ENCODE assay signal across 14 cellular contexts in genomic region chr10:97788552-97789442, GRCh38. TPM values are rescaled to one million over a fixed set of nuclear protein-coding genes. Genes with fewer than 3 reads are reported as not detected.
A peak's percentile ranks its signal among the peaks of the same experiment; 100 is the strongest.
DNase-seq lines count a peak whose midpoint lies in the region; ATAC-seq and TF ChIP-seq lines count a peak whose summit lies in the region.
"Had no signal": no experiment of that assay in that cellular context is flagged by ENCODE, and none has a peak within 500 bp of the region (broad histone marks: within the 10 kb centered on the region; RNA-seq: fewer than 3 reads in every experiment).

No MANE protein-coding gene starts in this region.

- H4K8ac ChIP-seq in neuronal stem cell (ENCODE audit: low read depth, low read length) = no peak overlapping the region

- no peak overlapping the region for H3K4me3 Mint-ChIP-seq in activated CD4-positive, alpha-beta memory T cell treated with anti-CD3 and anti-CD28 coated beads, Interleukin-2, amount 10 ng/mL, durations not matched to agents 7 days and 5 days

- H3K14ac ChIP-seq in neuronal stem cell (ENCODE audit: low read length) = no peak overlapping the region

- no CpG with 5 or more reads among the region's 22 CpGs for WGBS in neuronal stem cell (ENCODE audit: extremely low coverage in 2 of 2, insufficient read length in 2 of 2, insufficient replicate concordance in 1 of 2), 2 donors

- H3K36me3 ChIP-seq in right atrium auricular region (no peaks in the 10 kb centered on the region), neuronal stem cell (replicated peaks in 1 of 2; ENCODE audit: control insufficient read depth in 2 of 2, insufficient read depth in 2 of 2, low read length in 2 of 2) (no peaks in the 10 kb centered on the region)

- CTCF ChIA-PET in activated CD4-positive, alpha-beta memory T cell treated with anti-CD3 and anti-CD28 coated beads, Interleukin-2, amount 10 ng/mL, durations not matched to agents 7 days and 5 days (lab: Charles Lee) = interaction anchor here (7.0 kb wide), 1 partner anchor 82 kb away, joined by 184 read pairs; no protein-coding TSS in a partner anchor

- H3K9me3 Mint-ChIP-seq in activated CD4-positive, alpha-beta memory T cell treated with anti-CD3 and anti-CD28 coated beads, Interleukin-2, amount 10 ng/mL, durations not matched to agents 7 days and 5 days = no peaks in the 10 kb centered on the region
- H3K9me3 Mint-ChIP-seq: naive thymus-derived CD4-positive, alpha-beta T cell had no signal

- POLR2A ChIA-PET in activated CD4-positive, alpha-beta memory T cell treated with anti-CD3 and anti-CD28 coated beads, Interleukin-2, amount 10 ng/mL, durations not matched to agents 7 days and 5 days (lab: Charles Lee) = no interaction called here

- DNase-seq in ELR (ENCODE audit: low read depth) = peak; percentile 13
- peak; percentile 46 for DNase-seq in UCSD-AML1 (lab: John Stamatoyannopoulos, UW; ENCODE audit: unreplicated experiment)
- no peak for DNase-seq in right atrium auricular region (ENCODE audit: low spot score)
- no peak for DNase-seq in neuronal stem cell (ENCODE audit: low spot score)
- no peak for DNase-seq in activated CD4-positive, alpha-beta memory T cell treated with anti-CD3 and anti-CD28 coated beads, Interleukin-2, amount 10 ng/mL, durations not matched to agents 7 days and 5 days
- no peak for DNase-seq in SKM-1 (lab: John Stamatoyannopoulos, UW; ENCODE audit: unreplicated experiment)
- DNase-seq in SHP77 treated with DMSO at 0.1 percent for 48 hours (lab: John Stamatoyannopoulos, UW) = no peak
- DNase-seq: activated CD4-positive, CD25-positive, alpha-beta regulatory T cell; activated gamma-delta T cell treated with Interleukin-2 at 50 U/mL for 16 hours; naive thymus-derived CD4-positive, alpha-beta T cell; NCI-H1092 treated with DMSO at 0.1 percent for 48 hours; stimulated activated naive CD4-positive, alpha-beta T cell treated with Interleukin-2 at 50 U/mL for 16 hours had no signal

- no peak overlapping the region for H2BK5ac ChIP-seq in neuronal stem cell (ENCODE audit: low read length)

- H3K4me1 ChIP-seq in right atrium auricular region (peaks cover 3 to 55% of the 10 kb centered on the region in 2 donors), neuronal stem cell (ENCODE audit: control insufficient read depth in 2 of 2, insufficient read depth in 1 of 2, low read depth in 1 of 2, low read length in 2 of 2) (peaks cover 0 to 4% of the 10 kb centered on the region in 2 donors)

- H3K9me3 ChIP-seq in right atrium auricular region = no peaks in the 10 kb centered on the region
- H3K9me3 ChIP-seq in neuronal stem cell (replicated peaks in 1 of 2; ENCODE audit: control insufficient read depth in 2 of 2, insufficient read depth in 1 of 2, low read depth in 1 of 2, low read length in 2 of 2) = no peaks in the 10 kb centered on the region

- H3K27ac Mint-ChIP-seq in activated CD4-positive, alpha-beta memory T cell treated with anti-CD3 and anti-CD28 coated beads, Interleukin-2, amount 10 ng/mL, durations not matched to agents 7 days and 5 days = no peak overlapping the region
- H3K27ac Mint-ChIP-seq: naive thymus-derived CD4-positive, alpha-beta T cell had no signal

- no peak overlapping the region for H2AFZ ChIP-seq in neuronal stem cell (ENCODE audit: low read length)

- H3K4me3 ChIP-seq in right atrium auricular region (peak overlapping the region; percentile 17 to 29), neuronal stem cell (ENCODE audit: low read length in 2 of 2) (no peak overlapping the region)

- H3K79me1 ChIP-seq in neuronal stem cell (ENCODE audit: low read depth, low read length) = no peaks in the 10 kb centered on the region

- H2AK5ac ChIP-seq in neuronal stem cell (ENCODE audit: low read depth, low read length) = no peak overlapping the region

- no peak for ATAC-seq in GM21381 (IDR thresholded peaks at IDR 0.05; ENCODE audit: unreplicated experiment)
- ATAC-seq: naive thymus-derived CD4-positive, alpha-beta T cell had no signal

- H4K91ac ChIP-seq in neuronal stem cell (ENCODE audit: low read depth, low read length, poor library complexity) = no peak overlapping the region

- no peak overlapping the region for H2BK120ac ChIP-seq in neuronal stem cell (ENCODE audit: low read depth, low read length)

- H3K4me1 Mint-ChIP-seq in activated CD4-positive, alpha-beta memory T cell treated with anti-CD3 and anti-CD28 coated beads, Interleukin-2, amount 10 ng/mL, durations not matched to agents 7 days and 5 days = peaks cover 10% of the 10 kb centered on the region

- H3K4ac ChIP-seq in neuronal stem cell (ENCODE audit: low read length) = no peak overlapping the region

- H3K18ac ChIP-seq in neuronal stem cell (ENCODE audit: low read length) = no peak overlapping the region

- H3K36me3 Mint-ChIP-seq in activated CD4-positive, alpha-beta memory T cell treated with anti-CD3 and anti-CD28 coated beads, Interleukin-2, amount 10 ng/mL, durations not matched to agents 7 days and 5 days (ENCODE audit: low read depth) = no peaks in the 10 kb centered on the region
- H3K36me3 Mint-ChIP-seq: naive thymus-derived CD4-positive, alpha-beta T cell had no signal

- H3K27me3 ChIP-seq in right atrium auricular region (no peaks in the 10 kb centered on the region), neuronal stem cell (ENCODE audit: control insufficient read depth in 3 of 3, insufficient read depth in 3 of 3, low read depth in 1 of 3, low read length in 3 of 3) (peaks cover 0 to 19% (median 4%) of the 10 kb centered on the region in 3 experiments)

- peaks cover 15% of the 10 kb centered on the region for H3K27me3 Mint-ChIP-seq in activated CD4-positive, alpha-beta memory T cell treated with anti-CD3 and anti-CD28 coated beads, Interleukin-2, amount 10 ng/mL, durations not matched to agents 7 days and 5 days

- H3K27ac ChIP-seq in right atrium auricular region = peak overlapping the region; percentile 58 to 76
- H3K27ac ChIP-seq in neuronal stem cell (replicated peaks; ENCODE audit: low read length) = no peak overlapping the region

- peak overlapping the region; percentile 32 for H3K23ac ChIP-seq in neuronal stem cell (ENCODE audit: low read depth, low read length, poor library complexity)

- H3K9ac ChIP-seq in neuronal stem cell (ENCODE audit: low read depth, low read length, poor library complexity) = no peak overlapping the region

- no peak overlapping the region for H3K4me2 ChIP-seq in neuronal stem cell (ENCODE audit: insufficient read depth, low read length, poor library complexity, severe bottlenecking)

- no peak overlapping the region for H2BK12ac ChIP-seq in neuronal stem cell (ENCODE audit: low read length)

- peak in 1 of 2 donors; percentile 18 for TF ChIP-seq CTCF in right atrium auricular region (IDR thresholded peaks at IDR 0.05)

- H2BK15ac ChIP-seq in neuronal stem cell (ENCODE audit: low read length) = no peak overlapping the region

RNA-seq across cellular contexts. Expression of gene SFRP5, which starts 17.0 kb away (rescaled TPM):
- 100 to 1,000 TPM; 140 to 260 TPM for total RNA-seq in right atrium auricular region
- 0.06 TPM for polyA plus RNA-seq in neuronal stem cell (2013, experiment 1 of 2)
- polyA plus RNA-seq in neuronal stem cell (2013, experiment 2 of 2) = 0.07 TPM
- total RNA-seq in activated CD4-positive, alpha-beta memory T cell treated with anti-CD3 and anti-CD28 coated beads, Interleukin-2, amount 10 ng/mL, durations not matched to agents 7 days and 5 days = not detected
- total RNA-seq: glomerular endothelial cell had no signal

RNA-seq across cellular contexts. Expression of gene ZFYVE27, which starts 51.9 kb away (rescaled TPM):
- 10 to 100 TPM; 14.6 to 16.1 TPM for total RNA-seq in right atrium auricular region
- polyA plus RNA-seq in neuronal stem cell (2013, experiment 1 of 2) = 10.4 TPM
- 10.0 TPM for polyA plus RNA-seq in neuronal stem cell (2013, experiment 2 of 2)
- 10 to 100 TPM; 29.3 to 32.4 TPM for total RNA-seq in activated CD4-positive, alpha-beta memory T cell treated with anti-CD3 and anti-CD28 coated beads, Interleukin-2, amount 10 ng/mL, durations not matched to agents 7 days and 5 days

Comparison
In these comparisons a context has a peak if more than half of its experiments do, and no peak if none do; other contexts are left out.
1. DNase-seq: peak in ELR (single experiment) and UCSD-AML1 (single experiment); none in right atrium auricular region (single experiment), neuronal stem cell (single experiment), activated CD4-positive, alpha-beta memory T cell treated with anti-CD3 and anti-CD28 coated beads, Interleukin-2, amount 10 ng/mL, durations not matched to agents 7 days and 5 days (single experiment), SKM-1 (single experiment) and SHP77 treated with DMSO at 0.1 percent for 48 hours (single experiment).
2. H3K4me3 ChIP-seq: peak in right atrium auricular region (2 of 2); none in neuronal stem cell (0 of 2).
3. RNA of gene SFRP5, which starts 17.0 kb away (total RNA-seq): 140 to 260 TPM in right atrium auricular region; not detected in activated CD4-positive, alpha-beta memory T cell treated with anti-CD3 and anti-CD28 coated beads, Interleukin-2, amount 10 ng/mL, durations not matched to agents 7 days and 5 days; every median in the first group is over 100 times any median in the second.